Comparison of ENCODE assay signal across 1 cellular context in genomic region chr11:117179048-117179999, GRCh38.
TF ChIP-seq lines count a peak whose summit lies in the region.

No MANE protein-coding gene starts in this region.

TF ChIP-seq in HepG2, 621 proteins besides CTCF, POLR2A, EP300 and RAD21 (continued from another document and continues in another):
- TF ChIP-seq, protein P1, sequence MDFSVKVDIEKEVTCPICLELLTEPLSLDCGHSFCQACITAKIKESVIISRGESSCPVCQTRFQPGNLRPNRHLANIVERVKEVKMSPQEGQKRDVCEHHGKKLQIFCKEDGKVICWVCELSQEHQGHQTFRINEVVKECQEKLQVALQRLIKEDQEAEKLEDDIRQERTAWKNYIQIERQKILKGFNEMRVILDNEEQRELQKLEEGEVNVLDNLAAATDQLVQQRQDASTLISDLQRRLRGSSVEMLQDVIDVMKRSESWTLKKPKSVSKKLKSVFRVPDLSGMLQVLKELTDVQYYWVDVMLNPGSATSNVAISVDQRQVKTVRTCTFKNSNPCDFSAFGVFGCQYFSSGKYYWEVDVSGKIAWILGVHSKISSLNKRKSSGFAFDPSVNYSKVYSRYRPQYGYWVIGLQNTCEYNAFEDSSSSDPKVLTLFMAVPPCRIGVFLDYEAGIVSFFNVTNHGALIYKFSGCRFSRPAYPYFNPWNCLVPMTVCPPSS (IDR thresholded peaks at IDR 0.05): no peak
- TF ChIP-seq ZFP91 (CRISPR knock-in tag; IDR thresholded peaks at IDR 0.05; ENCODE audit: borderline replicate concordance) (peak; percentile 45; the same call in 1 of the 2 replicates), ZNF746 (CRISPR knock-in tag; IDR thresholded peaks at IDR 0.05) (no peak), SMARCE1 (IDR thresholded peaks at IDR 0.05; ENCODE audit: borderline replicate concordance) (no peak), ZMYM3 (CRISPR knock-in tag; IDR thresholded peaks at IDR 0.05) (no peak), ZNF549 (CRISPR knock-in tag; IDR thresholded peaks at IDR 0.05) (no peak), AFF4 (CRISPR knock-in tag; IDR thresholded peaks at IDR 0.05) (no peak), ZNF841 (CRISPR knock-in tag; IDR thresholded peaks at IDR 0.05; ENCODE audit: borderline replicate concordance) (no peak), HOXA5 (CRISPR knock-in tag; IDR thresholded peaks at IDR 0.05) (no peak), NCOA2 (CRISPR knock-in tag; IDR thresholded peaks at IDR 0.05) (no peak), XRCC5 (optimal IDR thresholded peaks at IDR 0.05; ENCODE audit: low read length) (no peak), ZNF225 (CRISPR knock-in tag; IDR thresholded peaks at IDR 0.05) (peak; percentile 68; the same call in 1 of the 2 replicates), CHCHD3 (CRISPR knock-in tag; IDR thresholded peaks at IDR 0.05) (no peak), ZSCAN21 (CRISPR knock-in tag; IDR thresholded peaks at IDR 0.05; ENCODE audit: borderline replicate concordance) (0 out of 2 replicates have a peak, but pooled peaks have one; percentile 3), HNF4G (IDR thresholded peaks at IDR 0.05; ENCODE audit: borderline replicate concordance, low read depth, low read length) (no peak), HNF4G (CRISPR knock-in tag; IDR thresholded peaks at IDR 0.05; ENCODE audit: borderline replicate concordance, low read depth) (no peak), SAFB2 (CRISPR knock-in tag; IDR thresholded peaks at IDR 0.05; ENCODE audit: borderline replicate concordance, low read depth) (no peak), SNAPC5 (CRISPR knock-in tag; IDR thresholded peaks at IDR 0.05; ENCODE audit: borderline replicate concordance) (no peak), IKZF4 (CRISPR knock-in tag; IDR thresholded peaks at IDR 0.05; ENCODE audit: borderline replicate concordance, low read depth, not compliant biosample characterization) (no peak), ZNF510 (CRISPR knock-in tag; IDR thresholded peaks at IDR 0.05; ENCODE audit: low read depth) (no peak), ZBTB21 (CRISPR knock-in tag; IDR thresholded peaks at IDR 0.05) (no peak), MBD4 (IDR thresholded peaks at IDR 0.05; ENCODE audit: borderline replicate concordance, low read length) (no peak)
- TF ChIP-seq, protein P2, sequence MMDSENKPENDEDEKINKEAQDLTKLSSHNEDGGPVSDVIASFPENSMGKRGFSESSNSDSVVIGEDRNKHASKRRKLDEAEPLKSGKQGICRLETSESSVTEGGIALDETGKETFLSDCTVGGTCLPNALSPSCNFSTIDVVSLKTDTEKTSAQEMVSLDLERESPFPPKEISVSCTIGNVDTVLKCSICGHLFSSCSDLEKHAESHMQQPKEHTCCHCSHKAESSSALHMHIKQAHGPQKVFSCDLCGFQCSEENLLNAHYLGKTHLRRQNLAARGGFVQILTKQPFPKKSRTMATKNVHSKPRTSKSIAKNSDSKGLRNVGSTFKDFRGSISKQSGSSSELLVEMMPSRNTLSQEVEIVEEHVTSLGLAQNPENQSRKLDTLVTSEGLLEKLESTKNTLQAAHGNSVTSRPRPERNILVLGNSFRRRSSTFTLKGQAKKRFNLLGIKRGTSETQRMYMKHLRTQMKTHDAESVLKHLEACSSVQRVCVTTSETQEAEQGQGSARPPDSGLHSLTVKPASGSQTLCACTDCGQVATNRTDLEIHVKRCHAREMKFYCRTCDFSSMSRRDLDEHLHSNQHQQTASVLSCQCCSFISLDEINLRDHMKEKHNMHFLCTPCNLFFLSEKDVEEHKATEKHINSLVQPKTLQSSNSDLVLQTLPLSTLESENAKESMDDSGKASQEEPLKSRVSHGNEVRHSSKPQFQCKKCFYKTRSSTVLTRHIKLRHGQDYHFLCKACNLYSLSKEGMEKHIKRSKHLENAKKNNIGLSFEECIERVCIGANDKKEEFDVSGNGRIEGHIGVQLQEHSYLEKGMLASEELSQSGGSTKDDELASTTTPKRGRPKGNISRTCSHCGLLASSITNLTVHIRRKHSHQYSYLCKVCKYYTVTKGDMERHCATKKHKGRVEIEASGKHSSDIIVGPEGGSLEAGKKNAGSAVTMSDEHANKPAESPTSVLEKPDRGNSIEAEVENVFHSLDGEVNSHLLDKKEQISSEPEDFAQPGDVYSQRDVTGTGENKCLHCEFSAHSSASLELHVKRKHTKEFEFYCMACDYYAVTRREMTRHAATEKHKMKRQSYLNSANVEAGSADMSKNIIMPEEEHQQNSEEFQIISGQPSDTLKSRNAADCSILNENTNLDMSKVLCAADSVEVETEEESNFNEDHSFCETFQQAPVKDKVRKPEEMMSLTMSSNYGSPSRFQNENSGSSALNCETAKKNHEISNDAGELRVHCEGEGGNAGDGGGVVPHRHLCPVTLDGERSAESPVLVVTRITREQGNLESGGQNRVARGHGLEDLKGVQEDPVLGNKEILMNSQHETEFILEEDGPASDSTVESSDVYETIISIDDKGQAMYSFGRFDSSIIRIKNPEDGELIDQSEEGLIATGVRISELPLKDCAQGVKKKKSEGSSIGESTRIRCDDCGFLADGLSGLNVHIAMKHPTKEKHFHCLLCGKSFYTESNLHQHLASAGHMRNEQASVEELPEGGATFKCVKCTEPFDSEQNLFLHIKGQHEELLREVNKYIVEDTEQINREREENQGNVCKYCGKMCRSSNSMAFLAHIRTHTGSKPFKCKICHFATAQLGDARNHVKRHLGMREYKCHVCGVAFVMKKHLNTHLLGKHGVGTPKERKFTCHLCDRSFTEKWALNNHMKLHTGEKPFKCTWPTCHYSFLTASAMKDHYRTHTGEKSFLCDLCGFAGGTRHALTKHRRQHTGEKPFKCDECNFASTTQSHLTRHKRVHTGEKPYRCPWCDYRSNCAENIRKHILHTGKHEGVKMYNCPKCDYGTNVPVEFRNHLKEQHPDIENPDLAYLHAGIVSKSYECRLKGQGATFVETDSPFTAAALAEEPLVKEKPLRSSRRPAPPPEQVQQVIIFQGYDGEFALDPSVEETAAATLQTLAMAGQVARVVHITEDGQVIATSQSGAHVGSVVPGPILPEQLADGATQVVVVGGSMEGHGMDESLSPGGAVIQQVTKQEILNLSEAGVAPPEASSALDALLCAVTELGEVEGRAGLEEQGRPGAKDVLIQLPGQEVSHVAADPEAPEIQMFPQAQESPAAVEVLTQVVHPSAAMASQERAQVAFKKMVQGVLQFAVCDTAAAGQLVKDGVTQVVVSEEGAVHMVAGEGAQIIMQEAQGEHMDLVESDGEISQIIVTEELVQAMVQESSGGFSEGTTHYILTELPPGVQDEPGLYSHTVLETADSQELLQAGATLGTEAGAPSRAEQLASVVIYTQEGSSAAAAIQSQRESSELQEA (CRISPR knock-in tag; IDR thresholded peaks at IDR 0.05; ENCODE audit: not compliant biosample characterization): peak; percentile 68
- TF ChIP-seq, protein P3, sequence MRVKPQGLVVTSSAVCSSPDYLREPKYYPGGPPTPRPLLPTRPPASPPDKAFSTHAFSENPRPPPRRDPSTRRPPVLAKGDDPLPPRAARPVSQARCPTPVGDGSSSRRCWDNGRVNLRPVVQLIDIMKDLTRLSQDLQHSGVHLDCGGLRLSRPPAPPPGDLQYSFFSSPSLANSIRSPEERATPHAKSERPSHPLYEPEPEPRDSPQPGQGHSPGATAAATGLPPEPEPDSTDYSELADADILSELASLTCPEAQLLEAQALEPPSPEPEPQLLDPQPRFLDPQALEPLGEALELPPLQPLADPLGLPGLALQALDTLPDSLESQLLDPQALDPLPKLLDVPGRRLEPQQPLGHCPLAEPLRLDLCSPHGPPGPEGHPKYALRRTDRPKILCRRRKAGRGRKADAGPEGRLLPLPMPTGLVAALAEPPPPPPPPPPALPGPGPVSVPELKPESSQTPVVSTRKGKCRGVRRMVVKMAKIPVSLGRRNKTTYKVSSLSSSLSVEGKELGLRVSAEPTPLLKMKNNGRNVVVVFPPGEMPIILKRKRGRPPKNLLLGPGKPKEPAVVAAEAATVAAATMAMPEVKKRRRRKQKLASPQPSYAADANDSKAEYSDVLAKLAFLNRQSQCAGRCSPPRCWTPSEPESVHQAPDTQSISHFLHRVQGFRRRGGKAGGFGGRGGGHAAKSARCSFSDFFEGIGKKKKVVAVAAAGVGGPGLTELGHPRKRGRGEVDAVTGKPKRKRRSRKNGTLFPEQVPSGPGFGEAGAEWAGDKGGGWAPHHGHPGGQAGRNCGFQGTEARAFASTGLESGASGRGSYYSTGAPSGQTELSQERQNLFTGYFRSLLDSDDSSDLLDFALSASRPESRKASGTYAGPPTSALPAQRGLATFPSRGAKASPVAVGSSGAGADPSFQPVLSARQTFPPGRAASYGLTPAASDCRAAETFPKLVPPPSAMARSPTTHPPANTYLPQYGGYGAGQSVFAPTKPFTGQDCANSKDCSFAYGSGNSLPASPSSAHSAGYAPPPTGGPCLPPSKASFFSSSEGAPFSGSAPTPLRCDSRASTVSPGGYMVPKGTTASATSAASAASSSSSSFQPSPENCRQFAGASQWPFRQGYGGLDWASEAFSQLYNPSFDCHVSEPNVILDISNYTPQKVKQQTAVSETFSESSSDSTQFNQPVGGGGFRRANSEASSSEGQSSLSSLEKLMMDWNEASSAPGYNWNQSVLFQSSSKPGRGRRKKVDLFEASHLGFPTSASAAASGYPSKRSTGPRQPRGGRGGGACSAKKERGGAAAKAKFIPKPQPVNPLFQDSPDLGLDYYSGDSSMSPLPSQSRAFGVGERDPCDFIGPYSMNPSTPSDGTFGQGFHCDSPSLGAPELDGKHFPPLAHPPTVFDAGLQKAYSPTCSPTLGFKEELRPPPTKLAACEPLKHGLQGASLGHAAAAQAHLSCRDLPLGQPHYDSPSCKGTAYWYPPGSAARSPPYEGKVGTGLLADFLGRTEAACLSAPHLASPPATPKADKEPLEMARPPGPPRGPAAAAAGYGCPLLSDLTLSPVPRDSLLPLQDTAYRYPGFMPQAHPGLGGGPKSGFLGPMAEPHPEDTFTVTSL (CRISPR knock-in tag; IDR thresholded peaks at IDR 0.05; ENCODE audit: borderline replicate concordance): no peak
- TF ChIP-seq, protein P4, sequence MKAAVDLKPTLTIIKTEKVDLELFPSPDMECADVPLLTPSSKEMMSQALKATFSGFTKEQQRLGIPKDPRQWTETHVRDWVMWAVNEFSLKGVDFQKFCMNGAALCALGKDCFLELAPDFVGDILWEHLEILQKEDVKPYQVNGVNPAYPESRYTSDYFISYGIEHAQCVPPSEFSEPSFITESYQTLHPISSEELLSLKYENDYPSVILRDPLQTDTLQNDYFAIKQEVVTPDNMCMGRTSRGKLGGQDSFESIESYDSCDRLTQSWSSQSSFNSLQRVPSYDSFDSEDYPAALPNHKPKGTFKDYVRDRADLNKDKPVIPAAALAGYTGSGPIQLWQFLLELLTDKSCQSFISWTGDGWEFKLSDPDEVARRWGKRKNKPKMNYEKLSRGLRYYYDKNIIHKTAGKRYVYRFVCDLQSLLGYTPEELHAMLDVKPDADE (CRISPR knock-in tag; IDR thresholded peaks at IDR 0.05): no peak
- TF ChIP-seq, protein P5, sequence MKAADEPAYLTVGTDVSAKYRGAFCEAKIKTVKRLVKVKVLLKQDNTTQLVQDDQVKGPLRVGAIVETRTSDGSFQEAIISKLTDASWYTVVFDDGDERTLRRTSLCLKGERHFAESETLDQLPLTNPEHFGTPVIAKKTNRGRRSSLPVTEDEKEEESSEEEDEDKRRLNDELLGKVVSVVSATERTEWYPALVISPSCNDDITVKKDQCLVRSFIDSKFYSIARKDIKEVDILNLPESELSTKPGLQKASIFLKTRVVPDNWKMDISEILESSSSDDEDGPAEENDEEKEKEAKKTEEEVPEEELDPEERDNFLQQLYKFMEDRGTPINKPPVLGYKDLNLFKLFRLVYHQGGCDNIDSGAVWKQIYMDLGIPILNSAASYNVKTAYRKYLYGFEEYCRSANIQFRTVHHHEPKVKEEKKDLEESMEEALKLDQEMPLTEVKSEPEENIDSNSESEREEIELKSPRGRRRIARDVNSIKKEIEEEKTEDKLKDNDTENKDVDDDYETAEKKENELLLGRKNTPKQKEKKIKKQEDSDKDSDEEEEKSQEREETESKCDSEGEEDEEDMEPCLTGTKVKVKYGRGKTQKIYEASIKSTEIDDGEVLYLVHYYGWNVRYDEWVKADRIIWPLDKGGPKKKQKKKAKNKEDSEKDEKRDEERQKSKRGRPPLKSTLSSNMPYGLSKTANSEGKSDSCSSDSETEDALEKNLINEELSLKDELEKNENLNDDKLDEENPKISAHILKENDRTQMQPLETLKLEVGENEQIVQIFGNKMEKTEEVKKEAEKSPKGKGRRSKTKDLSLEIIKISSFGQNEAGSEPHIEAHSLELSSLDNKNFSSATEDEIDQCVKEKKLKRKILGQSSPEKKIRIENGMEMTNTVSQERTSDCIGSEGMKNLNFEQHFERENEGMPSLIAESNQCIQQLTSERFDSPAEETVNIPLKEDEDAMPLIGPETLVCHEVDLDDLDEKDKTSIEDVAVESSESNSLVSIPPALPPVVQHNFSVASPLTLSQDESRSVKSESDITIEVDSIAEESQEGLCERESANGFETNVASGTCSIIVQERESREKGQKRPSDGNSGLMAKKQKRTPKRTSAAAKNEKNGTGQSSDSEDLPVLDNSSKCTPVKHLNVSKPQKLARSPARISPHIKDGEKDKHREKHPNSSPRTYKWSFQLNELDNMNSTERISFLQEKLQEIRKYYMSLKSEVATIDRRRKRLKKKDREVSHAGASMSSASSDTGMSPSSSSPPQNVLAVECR (CRISPR knock-in tag; IDR thresholded peaks at IDR 0.05; ENCODE audit: borderline replicate concordance): no peak
